ENCODE assay signal across 8 cellular contexts in the genomic region with DNA sequence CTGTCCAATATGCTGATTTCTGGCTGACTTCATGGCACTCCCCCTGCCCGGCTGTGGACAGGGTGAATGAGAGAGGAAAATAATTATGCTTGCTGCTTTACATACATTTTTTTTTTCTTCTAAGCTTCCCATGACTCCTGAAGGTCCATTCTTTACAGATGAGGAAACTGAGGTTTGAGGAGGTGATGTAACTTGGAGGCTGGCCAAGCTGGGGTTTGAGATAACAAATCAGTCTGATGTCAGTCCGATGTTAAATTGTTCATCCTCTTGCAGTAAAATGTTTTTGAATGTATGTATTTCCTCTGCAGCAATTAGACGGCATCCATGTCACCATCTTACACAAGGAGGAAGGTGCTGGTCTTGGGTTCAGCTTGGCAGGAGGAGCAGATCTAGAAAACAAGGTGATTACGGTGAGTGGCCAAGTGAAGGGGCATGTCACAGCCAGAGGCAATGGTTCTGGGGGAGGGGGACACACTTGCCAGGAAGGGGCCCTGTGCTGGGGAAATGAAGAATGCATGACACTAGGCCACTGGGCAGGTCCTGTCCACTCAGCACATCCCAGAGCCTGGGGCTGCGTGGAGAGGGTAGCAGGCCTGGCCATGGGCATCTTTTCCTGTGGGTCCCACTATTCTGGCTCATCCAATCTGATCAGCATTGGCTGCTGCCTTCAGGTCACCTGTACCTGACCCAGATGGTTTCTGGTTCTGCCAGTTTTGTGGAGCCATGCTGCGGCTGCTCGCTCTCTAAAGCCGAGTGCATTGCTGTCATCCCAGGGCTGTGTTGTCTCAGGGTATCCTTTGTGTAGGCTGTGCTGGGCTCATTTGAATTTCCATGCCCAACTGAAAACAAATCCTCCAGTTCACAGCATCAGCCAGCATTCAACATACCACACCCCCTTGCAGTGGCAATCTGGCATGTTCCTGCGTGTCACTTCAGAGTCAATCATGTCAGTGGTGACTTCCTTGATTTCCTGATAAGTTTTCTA. TPM values are rescaled to one million over a fixed set of nuclear protein-coding genes. Genes with fewer than 3 reads are reported as not detected.
A peak's percentile ranks its signal among the peaks of the same experiment; 100 is the strongest.
DNase-seq lines count a peak whose midpoint lies in the region; TF ChIP-seq lines count a peak whose summit lies in the region.

No MANE protein-coding gene starts in this region.

- H3K9me3 ChIP-seq in BLaER1 treated with 17β-estradiol and CSF1 and Interleukin-3, amounts not matched to agents 10 nM and 100 nM (replicated peaks in 1 of 11): peaks cover 0 to 7% (median 0%) of the 10 kb centered on the region in 11 experiments; a peak in 1 of 22 replicates
- no peaks in the 10 kb centered on the region for H3K9me3 ChIP-seq in mesodermal cell (ENCODE audit: control insufficient read depth, low read length)

- H3K27ac Mint-ChIP-seq in IgD-negative memory B cell: peak overlapping the region; percentile 96 to 98 (median 98)
- peak overlapping the region; percentile 31 to 87 (median 56) for H3K27ac Mint-ChIP-seq in brain

- H3K27me3 Mint-ChIP-seq in IgD-negative memory B cell (peaks cover 2% of the 10 kb centered on the region), brain (peaks cover 3% of the 10 kb centered on the region)

- H3K4me1 Mint-ChIP-seq in IgD-negative memory B cell: peaks cover 31 to 59% (median 45%) of the 10 kb centered on the region in 3 donors
- peaks cover 23% of the 10 kb centered on the region for H3K4me1 Mint-ChIP-seq in brain

- H3K4me3 Mint-ChIP-seq in IgD-negative memory B cell (peak overlapping the region; percentile 96 to 100 (median 100)), brain (peak overlapping the region in 1 of 5 experiments; percentile 7)

- no peak for TF ChIP-seq CTCF in brain (conservative IDR thresholded peaks at IDR 0.05)

- peaks cover 0 to 28% (median 0%) of the 10 kb centered on the region in 11 experiments; a peak in 8 of 22 replicates for H4K20me1 ChIP-seq in BLaER1 treated with 17β-estradiol and CSF1 and Interleukin-3, amounts not matched to agents 10 nM and 100 nM

- no peaks in the 10 kb centered on the region for H3K27me3 ChIP-seq in BLaER1 treated with 17β-estradiol and CSF1 and Interleukin-3, amounts not matched to agents 10 nM and 100 nM

- peak overlapping the region; percentile 57 to 75 (median 67); a peak in 21 of 22 replicates for H3K27ac ChIP-seq in BLaER1 treated with 17β-estradiol and CSF1 and Interleukin-3, amounts not matched to agents 10 nM and 100 nM
- H3K27ac ChIP-seq in mesodermal cell (ENCODE audit: low read depth, low read length, severe bottlenecking): peak overlapping the region; percentile 91

- H3K4me1 ChIP-seq in BLaER1 treated with 17β-estradiol and CSF1 and Interleukin-3, amounts not matched to agents 10 nM and 100 nM: peaks cover 65 to 86% (median 68%) of the 10 kb centered on the region in 10 experiments
- peaks cover 11% of the 10 kb centered on the region for H3K4me1 ChIP-seq in mesodermal cell (ENCODE audit: control insufficient read depth, insufficient read depth, low read length, poor library complexity, severe bottlenecking)

- H3K36me3 Mint-ChIP-seq in IgD-negative memory B cell: peaks cover 41% of the 10 kb centered on the region
- H3K36me3 Mint-ChIP-seq in brain: no peaks in the 10 kb centered on the region

- H3K4me2 ChIP-seq in BLaER1 treated with 17β-estradiol and CSF1 and Interleukin-3, amounts not matched to agents 10 nM and 100 nM: peak overlapping the region; percentile 90 to 100 (median 98)

- no peak for DNase-seq in NK-92 (lab: John Stamatoyannopoulos, UW; ENCODE audit: unreplicated experiment)
- DNase-seq in NCI-H1694 (lab: John Stamatoyannopoulos, UW): no peak
- DNase-seq in NCI-H82 treated with DMSO at 0.1 percent for 48 hours (lab: John Stamatoyannopoulos, UW; ENCODE audit: unreplicated experiment): no peak
- DNase-seq in GM19238 (ENCODE audit: insufficient read length, low spot score): no peak

- H3K4me3 ChIP-seq in BLaER1 treated with 17β-estradiol and CSF1 and Interleukin-3, amounts not matched to agents 10 nM and 100 nM: peak overlapping the region in 5 of 10 experiments; percentile 3 to 70 (median 12); a peak in 5 of 20 replicates
- H3K4me3 ChIP-seq in mesodermal cell (ENCODE audit: extremely low read depth, insufficient read depth, low read length, poor library complexity, severe bottlenecking): no peak overlapping the region

- H3K9me3 Mint-ChIP-seq in IgD-negative memory B cell (no peaks in the 10 kb centered on the region), brain (no peaks in the 10 kb centered on the region)

- 63 to 65% methylated on average over 6 to 7 of the region's 9 CpGs for WGBS in mesodermal cell (ENCODE audit: insufficient coverage in 2 of 2), 2 experiments

- peaks cover 83 to 100% (median 92%) of the 10 kb centered on the region in 11 experiments for H3K36me3 ChIP-seq in BLaER1 treated with 17β-estradiol and CSF1 and Interleukin-3, amounts not matched to agents 10 nM and 100 nM
- H3K36me3 ChIP-seq in mesodermal cell (ENCODE audit: control insufficient read depth, insufficient read depth, low read length): no peaks in the 10 kb centered on the region

- H3K9ac ChIP-seq in BLaER1 treated with 17β-estradiol and CSF1 and Interleukin-3, amounts not matched to agents 10 nM and 100 nM: peak overlapping the region in 10 of 11 experiments; percentile 12 to 63 (median 42); a peak in 15 of 22 replicates

RNA-seq across cellular contexts. Expression of a gene that starts 20.4 kb away (rescaled TPM):
- 8.4 TPM for polyA plus RNA-seq in IgD-negative memory B cell
- polyA plus RNA-seq in brain (ENCODE audit: insufficient read depth, low read depth, low replicate concordance): 0.70 TPM
- 5.5 TPM for polyA plus RNA-seq in mesodermal cell (2013, experiment 1 of 2)
- 3.3 TPM for polyA plus RNA-seq in mesodermal cell (2013, experiment 2 of 2)
